21 cellular contexts compared by ENCODE assay signal in genomic region chr3:8352475-8352874, GRCh38.
A peak's percentile ranks its signal among the peaks of the same experiment; 100 is the strongest.
DNase-seq lines count a peak whose midpoint lies in the region; ATAC-seq and TF ChIP-seq lines count a peak whose summit lies in the region.
"Had no signal": no experiment of that assay in that cellular context is flagged by ENCODE, and none has a peak within 500 bp of the region (broad histone marks: within the 10 kb centered on the region; RNA-seq: fewer than 3 reads in every experiment).

No MANE protein-coding gene starts in this region.

- H3K27ac Mint-ChIP-seq in T-helper 17 cell = peak overlapping the region; percentile 4
- H3K27ac Mint-ChIP-seq in central memory CD8-positive, alpha-beta T cell (ENCODE audit: low read depth) = peak overlapping the region; percentile 41
- H3K27ac Mint-ChIP-seq: CD4-positive, alpha-beta T cell; CD8-positive, alpha-beta T cell had no signal

- no peak for TF ChIP-seq CTCF in DND-41 (IDR thresholded peaks at IDR 0.05; ENCODE audit: borderline replicate concordance, extremely low read depth, low read length, poor library complexity, severe bottlenecking)

- H3K36me3 ChIP-seq in BLaER1 (peaks cover 48% of the 10 kb centered on the region), DND-41 (ENCODE audit: insufficient read depth, low read length) (no peaks in the 10 kb centered on the region; the same call in 1 of the 2 replicates)
- H3K36me3 ChIP-seq: BE2C had no signal

- no peaks in the 10 kb centered on the region for H3K36me3 Mint-ChIP-seq in T-helper 17 cell (ENCODE audit: low read depth)
- peaks cover 3% of the 10 kb centered on the region for H3K36me3 Mint-ChIP-seq in central memory CD8-positive, alpha-beta T cell (ENCODE audit: insufficient read depth)

- no peak for ATAC-seq in DND-41 (ENCODE audit: insufficient read depth, low read depth)
- ATAC-seq in T-helper 17 cell = no peak
- no peak for ATAC-seq in central memory CD8-positive, alpha-beta T cell (replicated peaks; ENCODE audit: extremely low read depth, poor library complexity, severe bottlenecking)
- no peak for ATAC-seq in GM18498 (IDR thresholded peaks at IDR 0.05; ENCODE audit: unreplicated experiment)
- ATAC-seq: CD8-positive, alpha-beta T cell; GM12878 had no signal

- H3K9ac ChIP-seq in BLaER1 (no peak overlapping the region), DND-41 (ENCODE audit: low read depth, low read length) (no peak overlapping the region)
- H3K9ac ChIP-seq: BLaER1 treated with 17β-estradiol and CSF1 and Interleukin-3, amounts not matched to agents 10 nM and 100 nM had no signal

- in situ Hi-C loops in KBM-7 (cut with MboI; ENCODE audit: low pct_unique_long_range_greater_than_20kb, low sequenced_read_pairs) = no loop called here

- no peaks in the 10 kb centered on the region for H3K79me2 ChIP-seq in DND-41 (ENCODE audit: insufficient read depth, low read length)

- peak overlapping the region; percentile 52; the same call in 1 of the 2 replicates for H2AFZ ChIP-seq in DND-41 (ENCODE audit: low read depth, low read length)

- H3K9me3 ChIP-seq in BLaER1 (peaks cover 66% of the 10 kb centered on the region), DND-41 (ENCODE audit: insufficient read depth, low read length, severe bottlenecking) (peaks cover 23% of the 10 kb centered on the region), T-helper 17 cell (ENCODE audit: control insufficient read depth, low read length, poor library complexity, severe bottlenecking) (no peaks in the 10 kb centered on the region)
- H3K9me3 ChIP-seq: BE2C, Caco-2 had no signal

- H3K27me3 ChIP-seq in BLaER1 (no peaks in the 10 kb centered on the region), DND-41 (ENCODE audit: insufficient read depth, low read length, poor library complexity) (no peaks in the 10 kb centered on the region)
- H3K27me3 ChIP-seq: BE2C; BLaER1 treated with 17β-estradiol and CSF1 and Interleukin-3, amounts not matched to agents 10 nM and 100 nM had no signal

- H4K20me1 ChIP-seq in BLaER1 = no peaks in the 10 kb centered on the region
- no peaks in the 10 kb centered on the region for H4K20me1 ChIP-seq in DND-41 (ENCODE audit: insufficient read depth, low read length)
- H4K20me1 ChIP-seq: BLaER1 treated with 17β-estradiol and CSF1 and Interleukin-3, amounts not matched to agents 10 nM and 100 nM had no signal

- H3K27ac ChIP-seq in BLaER1 = peak overlapping the region; percentile 62; the same call in 1 of the 2 replicates
- H3K27ac ChIP-seq in DND-41 (ENCODE audit: low read length) = peak overlapping the region; percentile 100
- H3K27ac ChIP-seq: C4-2B had no signal

- no peaks in the 10 kb centered on the region for H3K9me3 Mint-ChIP-seq in central memory CD8-positive, alpha-beta T cell

- H3K4me1 ChIP-seq in BLaER1 (peaks cover 42% of the 10 kb centered on the region), DND-41 (ENCODE audit: insufficient read depth, low read length) (peaks cover 37% of the 10 kb centered on the region)
- H3K4me1 ChIP-seq: BE2C, Caco-2 had no signal

- no peak for DNase-seq in DND-41
- DNase-seq in T-helper 17 cell = no peak
- DNase-seq in central memory CD8-positive, alpha-beta T cell (ENCODE audit: low spot score in 2 of 2) = no peak
- DNase-seq in KBM-7 = no peak
- DNase-seq in cerebellar nuclear complex (lab: John Stamatoyannopoulos, UW) = no peak
- DNase-seq in activated effector memory CD4-positive, alpha-beta T cell treated with anti-CD3 and anti-CD28 coated beads, Interleukin-2, amount 50 U/mL, for 16 hours = no peak
- DNase-seq: 8988T; ACHN; BE2C; Caco-2; Calu3; CD4-positive, alpha-beta T cell; CD8-positive, alpha-beta T cell; DMS79 treated with DMSO at 0.1 percent for 48 hours; EL; GDM1 had no signal

- no peak overlapping the region for H3K4me3 Mint-ChIP-seq in T-helper 17 cell
- no peak overlapping the region for H3K4me3 Mint-ChIP-seq in central memory CD8-positive, alpha-beta T cell
- H3K4me3 Mint-ChIP-seq: CD4-positive, alpha-beta T cell; CD8-positive, alpha-beta T cell had no signal

- H3K4me3 ChIP-seq in BLaER1 (no peak overlapping the region), DND-41 (ENCODE audit: low read depth in 1 of 2, low read length in 2 of 2) (no peak overlapping the region)
- H3K4me3 ChIP-seq: BLaER1 treated with 17β-estradiol and CSF1 and Interleukin-3, amounts not matched to agents 10 nM and 100 nM; GM12878 had no signal

- H3K27me3 Mint-ChIP-seq in T-helper 17 cell = no peaks in the 10 kb centered on the region
- H3K27me3 Mint-ChIP-seq in central memory CD8-positive, alpha-beta T cell = no peaks in the 10 kb centered on the region
- H3K27me3 Mint-ChIP-seq: CD4-positive, alpha-beta T cell had no signal

- H3K4me1 Mint-ChIP-seq in T-helper 17 cell = peaks cover 6% of the 10 kb centered on the region
- H3K4me1 Mint-ChIP-seq in central memory CD8-positive, alpha-beta T cell = peaks cover 32% of the 10 kb centered on the region

- H3K4me2 ChIP-seq in BLaER1 (no peak overlapping the region), DND-41 (ENCODE audit: insufficient read depth, low read length) (no peak overlapping the region)
